ENCODE assay signal across 10 cellular contexts in genomic region chr3:134314588-134315285, GRCh38. TPM values are rescaled to one million over a fixed set of nuclear protein-coding genes. Genes with fewer than 3 reads are reported as not detected.
DNase-seq lines count a peak whose midpoint lies in the region; TF ChIP-seq lines count a peak whose summit lies in the region.
"Had no signal": no experiment of that assay in that cellular context is flagged by ENCODE, and none has a peak within 500 bp of the region (broad histone marks: within the 10 kb centered on the region; RNA-seq: fewer than 3 reads in every experiment).

No MANE protein-coding gene starts in this region.

- DNase-seq in chondrocyte (ENCODE audit: low spot score): no peak
- peak; percentile 46 to 66 for DNase-seq in lung microvascular endothelial cell (ENCODE audit: low read depth in 2 of 2)
- DNase-seq in suprapubic skin (ENCODE audit: low spot score in 2 of 2): peak; percentile 57 to 74
- no peak for DNase-seq in NCI-H2196 (lab: John Stamatoyannopoulos, UW; ENCODE audit: unreplicated experiment)
- no peak for DNase-seq in D341Med (ENCODE audit: low spot score)
- no peak for DNase-seq in NCI-H1105 treated with DMSO at 0.1 percent for 48 hours (lab: John Stamatoyannopoulos, UW)
- DNase-seq in OCI-LY7 (ENCODE audit: low spot score): no peak
- DNase-seq: NCI-H526 treated with DMSO at 0.1 percent for 48 hours had no signal

- TF ChIP-seq POLR2A in suprapubic skin (IDR thresholded peaks at IDR 0.05): no peak

- no peaks in the 10 kb centered on the region for H3K9me3 Mint-ChIP-seq in chondrocyte (ENCODE audit: low read depth)

- TF ChIP-seq CTCF in chondrocyte (IDR thresholded peaks at IDR 0.05) (no peak), suprapubic skin (IDR thresholded peaks at IDR 0.05) (no peak), OCI-LY7 (conservative IDR thresholded peaks at IDR 0.05; ENCODE audit: low read length) (no peak)

- H3K27me3 Mint-ChIP-seq in chondrocyte (ENCODE audit: low read depth): no peaks in the 10 kb centered on the region

- no peaks in the 10 kb centered on the region for H3K9me2 ChIP-seq in OCI-LY7 (ENCODE audit: insufficient read depth, low read length)

- no peak overlapping the region for H3K4me3 ChIP-seq in suprapubic skin
- H3K4me3 ChIP-seq in OCI-LY7 (ENCODE audit: low read depth, low read length, poor library complexity, severe bottlenecking): no peak overlapping the region

- TF ChIP-seq RAD21 in Ishikawa (IDR thresholded peaks at IDR 0.05; ENCODE audit: low read depth): no peak

- H3K4me1 ChIP-seq in suprapubic skin (peaks cover 68% of the 10 kb centered on the region), OCI-LY7 (ENCODE audit: insufficient read depth, low read length, poor library complexity, severe bottlenecking) (no peaks in the 10 kb centered on the region)

- no peaks in the 10 kb centered on the region for H3K36me3 Mint-ChIP-seq in chondrocyte (ENCODE audit: low read depth)

- CTCF ChIA-PET in OCI-LY7 (lab: Charles Lee; ENCODE audit: unreplicated experiment): no interaction called here

- H3K4me2 ChIP-seq in OCI-LY7 (ENCODE audit: low read length): no peak overlapping the region

- H4K20me1 ChIP-seq in OCI-LY7 (ENCODE audit: insufficient read depth, low read length): no peaks in the 10 kb centered on the region

- TF ChIP-seq EP300 in Ishikawa (IDR thresholded peaks at IDR 0.05; ENCODE audit: borderline replicate concordance): no peak
- TF ChIP-seq EP300 in suprapubic skin (IDR thresholded peaks at IDR 0.05): no peak

- no peaks in the 10 kb centered on the region for H3K36me3 ChIP-seq in suprapubic skin
- no peaks in the 10 kb centered on the region for H3K36me3 ChIP-seq in OCI-LY7 (ENCODE audit: insufficient read depth, low read length)

- BruUV-seq in OCI-LY7 (replicated peaks; lab: Mats Ljungman, UMichigan): no TSS peak

- H3K9me3 ChIP-seq in suprapubic skin: no peaks in the 10 kb centered on the region
- H3K9me3 ChIP-seq in OCI-LY7 (ENCODE audit: low read length): no peaks in the 10 kb centered on the region

- intact Hi-C loops in OCI-LY7 (cut with micrococcal nuclease; ENCODE audit: unreplicated experiment): no loop called here

- H3K27ac Mint-ChIP-seq in chondrocyte (ENCODE audit: unreplicated experiment): peak overlapping the region; percentile 96

- peak overlapping the region; percentile 1 for H3K4me3 Mint-ChIP-seq in chondrocyte (ENCODE audit: unreplicated experiment)

- H3K79me2 ChIP-seq in OCI-LY7 (ENCODE audit: insufficient read depth, low read depth, low read length): no peaks in the 10 kb centered on the region

- H2AFZ ChIP-seq in OCI-LY7 (ENCODE audit: low read length): no peak overlapping the region

- peaks cover 79% of the 10 kb centered on the region for H3K4me1 Mint-ChIP-seq in chondrocyte (ENCODE audit: low read depth)

- no peaks in the 10 kb centered on the region for H3K27me3 ChIP-seq in suprapubic skin

- WGBS in suprapubic skin: 68% methylated on average over 6 of the region's 6 CpGs

- POLR2A ChIA-PET in OCI-LY7 (lab: Charles Lee): no interaction called here

- peak overlapping the region; percentile 92 for H3K27ac ChIP-seq in suprapubic skin
- H3K27ac ChIP-seq in OCI-LY7 (ENCODE audit: low read depth, low read length, poor library complexity, severe bottlenecking): no peak overlapping the region

TF ChIP-seq in Ishikawa, 13 proteins besides CTCF, POLR2A, EP300 and RAD21:
- TF ChIP-seq NFIC (IDR thresholded peaks at IDR 0.05) (no peak), REST (IDR thresholded peaks at IDR 0.05; ENCODE audit: low read depth) (peak; percentile 38; the same call in 1 of the 2 replicates)

RNA-seq across cellular contexts. Expression of gene AMOTL2, which starts 59.5 kb away (rescaled TPM):
- total RNA-seq in chondrocyte: 145 to 259 TPM (median 256 TPM) in 3 replicates
- 45.8 and 98.2 TPM in 2 replicates for total RNA-seq in lung microvascular endothelial cell
- 100 to 1,000 TPM in 2 of 4 donors, 10 to 100 TPM in 2; 80.4 to 118 (median 95.8) TPM for total RNA-seq in suprapubic skin
- not detected in 2 replicates for total RNA-seq in OCI-LY7 (2014; rRNA removed; shearing (Covaris generic))
- total RNA-seq in OCI-LY7 (2022): not detected in 2 replicates
- total RNA-seq: T-helper 1 cell treated with Interleukin-12 subunit alpha and Interleukin-12 subunit beta and Interleukin-4 antibody, amounts not matched to agents 30 ng/mL and 1 ng/mL, for 36 hours had no signal

Comparison
In these comparisons a context has a peak if more than half of its experiments do, and no peak if none do; other contexts are left out.
1. DNase-seq: peak in lung microvascular endothelial cell (2 of 2) and suprapubic skin (2 of 2); none in chondrocyte (single experiment), NCI-H2196 (single experiment), D341Med (single experiment), NCI-H1105 treated with DMSO at 0.1 percent for 48 hours (single experiment) and OCI-LY7 (single experiment).
2. RNA of gene AMOTL2, which starts 59.5 kb away (total RNA-seq): 145 to 259 TPM in chondrocyte, 80.4 to 118 TPM in suprapubic skin and 45.8 to 98.2 TPM in lung microvascular endothelial cell; not detected in OCI-LY7; every median in the first group is over 10 times any median in the second.